Comparison of ENCODE assay signal across 24 cellular contexts in genomic region chr1:22128392-22128791, GRCh38. TPM values are rescaled to one million over a fixed set of nuclear protein-coding genes. Genes with fewer than 3 reads are reported as not detected.
A peak's percentile ranks its signal among the peaks of the same experiment; 100 is the strongest.
DNase-seq lines count a peak whose midpoint lies in the region; ATAC-seq and TF ChIP-seq lines count a peak whose summit lies in the region.
"Had no signal": no experiment of that assay in that cellular context is flagged by ENCODE, and none has a peak within 500 bp of the region (broad histone marks: within the 10 kb centered on the region; RNA-seq: fewer than 3 reads in every experiment).

No MANE protein-coding gene starts in this region.

- H3K79me2 ChIP-seq in osteoblast (ENCODE audit: insufficient read depth, low read length): no peaks in the 10 kb centered on the region

- no peak overlapping the region for H2AFZ ChIP-seq in osteoblast (ENCODE audit: low read length)
- H2AFZ ChIP-seq: GM23248 had no signal

- no peak overlapping the region for H3K27ac ChIP-seq in osteoblast (ENCODE audit: low read depth, low read length)
- H3K27ac ChIP-seq: 22Rv1; A549; BLaER1 treated with 17β-estradiol and CSF1 and Interleukin-3, amounts not matched to agents 10 nM and 100 nM; GM23248 had no signal

- no peaks in the 10 kb centered on the region for H3K9me3 ChIP-seq in T-helper 17 cell (ENCODE audit: control insufficient read depth, low read length, poor library complexity, severe bottlenecking)
- no peaks in the 10 kb centered on the region for H3K9me3 ChIP-seq in osteoblast (ENCODE audit: low read depth, low read length)
- H3K9me3 ChIP-seq: A549; BE2C; BLaER1 treated with 17β-estradiol and CSF1 and Interleukin-3, amounts not matched to agents 10 nM and 100 nM had no signal

- peaks cover 34% of the 10 kb centered on the region for H4K20me1 ChIP-seq in osteoblast (ENCODE audit: insufficient read depth, low read length)

- no peaks in the 10 kb centered on the region for H3K27me3 ChIP-seq in H7 (ENCODE audit: control insufficient read depth, insufficient read depth, low read length)
- no peaks in the 10 kb centered on the region for H3K27me3 ChIP-seq in osteoblast (ENCODE audit: insufficient read depth, low read length)
- H3K27me3 ChIP-seq: BE2C; BLaER1 treated with 17β-estradiol and CSF1 and Interleukin-3, amounts not matched to agents 10 nM and 100 nM had no signal

- H3K27me3 Mint-ChIP-seq in T-helper 17 cell: no peaks in the 10 kb centered on the region
- H3K27me3 Mint-ChIP-seq: CD4-positive, alpha-beta T cell; CD8-positive, alpha-beta memory T cell had no signal

- H3K4me3 ChIP-seq in H7 (ENCODE audit: insufficient read depth, low read depth, low read length): no peak overlapping the region
- H3K4me3 ChIP-seq in osteoblast (ENCODE audit: insufficient read depth, low read length): no peak overlapping the region
- H3K4me3 ChIP-seq: A549; BLaER1 treated with 17β-estradiol and CSF1 and Interleukin-3, amounts not matched to agents 10 nM and 100 nM; GM23248 had no signal

- H3K4me1 ChIP-seq in osteoblast (ENCODE audit: insufficient read depth, low read length): peaks cover 10% of the 10 kb centered on the region
- H3K4me1 ChIP-seq: BE2C had no signal

- no peak for ATAC-seq in T-helper 17 cell
- ATAC-seq: A549, HCT116 had no signal

- H3K27ac Mint-ChIP-seq in T-helper 17 cell: peak overlapping the region; percentile 49
- H3K27ac Mint-ChIP-seq: CD4-positive, alpha-beta T cell; HFFc6 had no signal

- H3K4me2 ChIP-seq in osteoblast (ENCODE audit: insufficient read depth, low read length): no peak overlapping the region
- H3K4me2 ChIP-seq: A549; BLaER1 treated with 17β-estradiol and CSF1 and Interleukin-3, amounts not matched to agents 10 nM and 100 nM had no signal

- H3K36me3 ChIP-seq in H7 (replicated peaks; ENCODE audit: control insufficient read depth, insufficient read depth, low read length): no peaks in the 10 kb centered on the region
- H3K36me3 ChIP-seq in osteoblast (ENCODE audit: insufficient read depth, low read length): no peaks in the 10 kb centered on the region
- H3K36me3 ChIP-seq: BE2C; BLaER1 treated with 17β-estradiol and CSF1 and Interleukin-3, amounts not matched to agents 10 nM and 100 nM had no signal

- no peaks in the 10 kb centered on the region for H3K36me3 Mint-ChIP-seq in T-helper 17 cell (ENCODE audit: low read depth)
- H3K36me3 Mint-ChIP-seq: CD14-positive monocyte; CD8-positive, alpha-beta memory T cell had no signal

- DNase-seq in H7 (peak; percentile 41), T-helper 17 cell (no peak), dermis blood vessel endothelial cell (peak; percentile 10), osteoblast (ENCODE audit: insufficient read length, low spot score, missing footprints) (peak; percentile 50), A172 (ENCODE audit: low spot score) (no peak), SKM-1 treated with dmso at 0.1 percent for 144 hours (lab: John Stamatoyannopoulos, UW; ENCODE audit: unreplicated experiment) (no peak), DMS 273 (lab: John Stamatoyannopoulos, UW; ENCODE audit: unreplicated experiment) (no peak), cerebellar cortex (ENCODE audit: low spot score) (no peak)
- DNase-seq: ACHN; AML-193; BE2C; CD4-positive, alpha-beta T cell; CD8-positive, alpha-beta memory T cell; DMS53; DMS79 treated with DMSO at 0.1 percent for 48 hours; GF-D8; GM23248; H9; HFFc6 had no signal

- H3K4me3 Mint-ChIP-seq in T-helper 17 cell: no peak overlapping the region
- H3K4me3 Mint-ChIP-seq: CD4-positive, alpha-beta T cell; CD8-positive, alpha-beta memory T cell; H9; HFFc6 had no signal

- no peak for TF ChIP-seq CTCF in osteoblast (IDR thresholded peaks at IDR 0.05; ENCODE audit: extremely low read depth, low read depth, low read length)

- H3K4me1 Mint-ChIP-seq in T-helper 17 cell: peaks cover 14% of the 10 kb centered on the region
- H3K4me1 Mint-ChIP-seq: CD8-positive, alpha-beta memory T cell had no signal

RNA-seq across cellular contexts. Expression of gene WNT4, which starts 14.5 kb away (rescaled TPM):
- 0.33 and 0.94 TPM in 2 replicates for total RNA-seq in H7 (2014; rRNA removed; shearing (Covaris generic))
- not detected for total RNA-seq in T-helper 17 cell
- total RNA-seq in dermis blood vessel endothelial cell: under 0.01 and 0.14 TPM in 2 replicates
- under 0.01 TPM in 1 of 2 replicates, not detected in the other for total RNA-seq in osteoblast
- 0.03 TPM in 1 of 2 replicates, not detected in the other for total RNA-seq in A172 (2014; rRNA removed; shearing (Covaris generic))
- total RNA-seq: CD4-positive, alpha-beta T cell; CD8-positive, alpha-beta memory T cell; HFFc6 had no signal

Comparison
In these comparisons a context has a peak if more than half of its experiments do, and no peak if none do; other contexts are left out.
1. DNase-seq: peak in H7 (single experiment), dermis blood vessel endothelial cell (single experiment) and osteoblast (single experiment); none in T-helper 17 cell (0 of 3), A172 (single experiment), SKM-1 treated with dmso at 0.1 percent for 144 hours (single experiment), DMS 273 (single experiment) and cerebellar cortex (single experiment).